ENCODE assay signal across 24 cellular contexts in genomic region chr3:10912784-10913183, GRCh38.
"Had no signal": no experiment of that assay in that cellular context is flagged by ENCODE, and none has a peak within 500 bp of the region (broad histone marks: within the 10 kb centered on the region; RNA-seq: fewer than 3 reads in every experiment).

No MANE protein-coding gene starts in this region.

- ATAC-seq: Right ventricle myocardium inferior, SK-N-SH treated with all-trans-retinoic acid at 6 μM for 48 hours had no signal

- H3K4me3 ChIP-seq: MG63, PC-9, Peyer's patch, SJCRH30 had no signal

- H2AFZ ChIP-seq: PC-9 had no signal

- H3K9me3 ChIP-seq: MG63, SJCRH30 had no signal

- H3K27ac ChIP-seq: HL-60, PC-9, Peyer's patch, SJCRH30 had no signal

- H3K4me2 ChIP-seq: PC-9 had no signal

- H3K36me3 ChIP-seq: MG63, Peyer's patch, SJCRH30 had no signal

- H3K4me1 ChIP-seq: Peyer's patch, SJCRH30 had no signal

- H3K27me3 ChIP-seq: MG63, Peyer's patch, SJCRH30 had no signal

- DNase-seq: Karpas-422, KG1, MG63, NCI-H1092, NCI-H1105 treated with DMSO at 0.1 percent for 48 hours, NCI-H1417 treated with DMSO at 0.1 percent for 48 hours, NCI-H146, NCI-H1694 treated with DMSO at 0.1 percent for 48 hours, NCI-H1930, NCI-H2081, NCI-H2107, NCI-H2227 treated with DMSO at 0.1 percent for 48 hours, NCI-H446, NCI-H510A, NCI-H524 treated with DMSO at 0.1 percent for 48 hours, NCI-H69, NCI-H774, PC-9, Peyer's patch, SHP77 treated with DMSO at 0.1 percent for 48 hours, SJCRH30 had no signal
